In genomic region chr7:95478139-95479037, GRCh38 we compare ENCODE assay signal across 1 cellular context.
TF ChIP-seq lines count a peak whose summit lies in the region.

No MANE protein-coding gene starts in this region.

TF ChIP-seq in WTC11, 78 proteins besides CTCF, POLR2A, EP300 and RAD21 (continued from another document):
- TF ChIP-seq ELF4 (CRISPR knock-in tag; IDR thresholded peaks at IDR 0.05; ENCODE audit: low read depth): no peak
- no peak for TF ChIP-seq ZNF396 (CRISPR knock-in tag; IDR thresholded peaks at IDR 0.05; ENCODE audit: borderline replicate concordance)
- no peak for TF ChIP-seq FOXK1 (CRISPR knock-in tag; IDR thresholded peaks at IDR 0.05)
- TF ChIP-seq ZMAT4 (CRISPR knock-in tag; IDR thresholded peaks at IDR 0.05): no peak
